ENCODE assay signal across 8 cellular contexts in the genomic region with DNA sequence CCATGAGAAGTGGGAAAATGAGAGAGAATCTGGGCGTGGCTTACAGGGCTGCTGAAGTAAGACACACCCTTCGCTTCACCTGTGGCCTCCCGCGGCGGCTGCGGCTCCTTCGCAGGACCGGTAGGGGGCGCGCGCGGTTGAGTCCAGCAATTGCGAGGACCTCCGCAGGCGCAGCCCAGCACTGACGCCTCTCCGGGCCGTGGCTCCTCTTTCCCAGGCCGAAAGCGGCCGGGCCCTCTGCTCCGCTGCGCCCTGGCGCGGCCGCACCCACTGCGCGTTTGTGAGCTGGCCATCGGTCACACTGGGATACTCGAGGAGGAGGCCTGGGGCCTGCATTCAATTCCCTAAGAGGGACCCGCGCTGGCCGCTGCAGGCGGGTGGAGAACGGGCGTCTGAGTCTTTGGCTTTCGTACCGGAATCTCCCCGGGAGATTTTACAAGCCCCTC. TPM values are rescaled to one million over a fixed set of nuclear protein-coding genes. Genes with fewer than 3 reads are reported as not detected.
DNase-seq lines count a peak whose midpoint lies in the region; ATAC-seq, FAIRE-seq and TF ChIP-seq lines count a peak whose summit lies in the region.

LRRD1 (minus strand) TSS at position 215 of the 446 bp plus-strand sequence. CDS start 13,940 bp downstream, outside the sequence.

- RAD21 ChIA-PET in GM12878 (lab: Charles Lee; ENCODE audit: unreplicated experiment) = interaction anchor here (0.9 to 1.8 kb wide), 3 partner anchors 175 to 269 kb away, joined by 3 to 4 read pairs (median 3); no protein-coding TSS in a partner anchor

- H3K9ac ChIP-seq in ES-I3 (ENCODE audit: low read depth, low read length) (peak within 1 kb of the TSS; percentile 53; the same call in 1 of the 2 replicates), GM12878 (ENCODE audit: control insufficient read depth, insufficient read depth, low read length) (peak within 1 kb of the TSS; percentile 13; the same call in 1 of the 2 replicates)

- TF ChIP-seq RAD21 in GM12878 (IDR thresholded peaks at IDR 0.05; ENCODE audit: insufficient read depth, low read depth, low read length) = peak; percentile 54

- peak within 1 kb of the TSS; percentile 88 for H2AFZ ChIP-seq in GM12878 (ENCODE audit: control insufficient read depth, low read depth, low read length)

- peak; percentile 96 to 97 (median 97) for TF ChIP-seq CTCF in GM12878 (IDR thresholded peaks at IDR 0.05 in 2 of 3, conservative IDR thresholded peaks at IDR 0.05 in 1 of 3; ENCODE audit: control insufficient read depth in 2 of 3, extremely low read depth in 1 of 3, insufficient read depth in 1 of 3, low read depth in 3 of 3, low read length in 3 of 3)
- peak; percentile 91 for TF ChIP-seq CTCF in retinal pigment epithelial cell (conservative IDR thresholded peaks at IDR 0.05; ENCODE audit: low read depth, low read length)

- SMC1A ChIA-PET in GM12878 (lab: Charles Lee; ENCODE audit: uncharacterized antibody, unreplicated experiment) = interaction anchor here (1.5 kb wide), 2 partner anchors 269 to 282 kb away, joined by 4 to 12 read pairs; partner anchors contain the start of gene GATAD1

- CTCF ChIA-PET in GM12878 (lab: Yijun Ruan, JAX) = interaction anchor here (0.7 to 2.2 kb wide), 19 partner anchors 9 to 670 kb away, joined by 3 to 14 read pairs (median 4); partner anchors contain the start of gene GATAD1

- H3K9me3 ChIP-seq in ES-I3 (ENCODE audit: control insufficient read depth, insufficient read depth, low read length) = no peaks in the 10 kb centered on the region
- no peaks in the 10 kb centered on the region for H3K9me3 ChIP-seq in MG63
- no peaks in the 10 kb centered on the region for H3K9me3 ChIP-seq in GM12878 (replicated peaks; ENCODE audit: control insufficient read depth, insufficient read depth, low read length)

- peak; percentile 100 for ATAC-seq in GM12878

- H3K79me2 ChIP-seq in GM12878 (ENCODE audit: control insufficient read depth, insufficient read depth, low read length) = no peaks in the 10 kb centered on the region

- no peaks in the 10 kb centered on the region; the same call in 1 of the 2 replicates for H3K27me3 ChIP-seq in H7 (ENCODE audit: control insufficient read depth, insufficient read depth, low read length)
- H3K27me3 ChIP-seq in MG63 = no peaks in the 10 kb centered on the region
- H3K27me3 ChIP-seq in GM12878 (replicated peaks in 1 of 2; ENCODE audit: control insufficient read depth in 2 of 2, insufficient read depth in 2 of 2, low read length in 1 of 2) = no peaks in the 10 kb centered on the region

- no peak within 1 kb of the TSS for H3K27ac ChIP-seq in GM12878 (ENCODE audit: control insufficient read depth, insufficient read depth)

- peak; percentile 47; the same call in 1 of the 2 replicates for TF ChIP-seq POLR2A in GM12878 (IDR thresholded peaks at IDR 0.05; ENCODE audit: low read depth, low read length)

- DNase-seq in H7 (peak; percentile 90), MG63 (peak; percentile 70), T-helper 9 cell (peak; percentile 89), GM12878 (ENCODE audit: low read depth, low spot score) (peak; percentile 33), hypothalamus (lab: John Stamatoyannopoulos, UW) (peak; percentile 39 to 91 (median 76)), retinal pigment epithelial cell (ENCODE audit: low read depth) (peak; percentile 35), OCI-M2 (lab: John Stamatoyannopoulos, UW; ENCODE audit: unreplicated experiment) (no peak)

- H3K4me3 ChIP-seq in H7 (ENCODE audit: insufficient read depth, low read depth, low read length) = peak within 1 kb of the TSS; percentile 49
- H3K4me3 ChIP-seq in MG63 = no peak within 1 kb of the TSS
- peak within 1 kb of the TSS; percentile 63 for H3K4me3 ChIP-seq in GM12878
- H3K4me3 ChIP-seq in retinal pigment epithelial cell (ENCODE audit: low read length) = peak within 1 kb of the TSS; percentile 62

- TF ChIP-seq EP300 in GM12878 (IDR thresholded peaks at IDR 0.05; ENCODE audit: borderline replicate concordance in 1 of 2, control insufficient read depth in 1 of 2, low read depth in 2 of 2, low read length in 2 of 2) = no peak

- H3K36me3 ChIP-seq in ES-I3 (ENCODE audit: insufficient read depth, low read length) = no peaks in the 10 kb centered on the region
- H3K36me3 ChIP-seq in H7 (replicated peaks; ENCODE audit: control insufficient read depth, insufficient read depth, low read length) = no peaks in the 10 kb centered on the region
- H3K36me3 ChIP-seq in MG63 = no peaks in the 10 kb centered on the region
- H3K36me3 ChIP-seq in GM12878 (ENCODE audit: control insufficient read depth in 2 of 2, insufficient read depth in 2 of 2, low read length in 1 of 2) = no peaks in the 10 kb centered on the region

- POLR2A ChIA-PET in GM12878 (lab: Charles Lee) = no interaction called here

- intact Hi-C loops in GM12878 (cut with micrococcal nuclease; ENCODE audit: unreplicated experiment) = loop anchor here (2.0 kb wide), 1 partner anchor 270 kb away; no protein-coding TSS in a partner anchor

- FAIRE-seq in GM12878 (lab: Jason Lieb, UNC) = peak; percentile 89

- BruUV-seq in GM12878 (replicated peaks; lab: Mats Ljungman, UMichigan) = no TSS peak

- no peaks in the 10 kb centered on the region for H3K4me1 ChIP-seq in ES-I3 (ENCODE audit: insufficient read depth, low read length)
- no peaks in the 10 kb centered on the region; the same call in 1 of the 2 replicates for H3K4me1 ChIP-seq in GM12878 (ENCODE audit: control insufficient read depth, insufficient read depth, low read length)

- H3K4me2 ChIP-seq in GM12878 (ENCODE audit: control insufficient read depth, insufficient read depth) = peak within 1 kb of the TSS; percentile 96

- H4K20me1 ChIP-seq in GM12878 (ENCODE audit: control insufficient read depth, insufficient read depth) = no peaks in the 10 kb centered on the region

- WGBS in GM12878 (ENCODE audit: insufficient coverage, insufficient replicate concordance, low lambda C conversion rate, missing lambda C conversion rate) = 11% methylated on average over 38 of the region's 39 CpGs

- in situ Hi-C loops in GM12878 (cut with MboI) = no loop called here

TF ChIP-seq in GM12878, 131 proteins besides CTCF, POLR2A, EP300 and RAD21 (continues in another document):
- TF ChIP-seq SMARCA5 (IDR thresholded peaks at IDR 0.05) (peak; percentile 96), SP1 (IDR thresholded peaks at IDR 0.05; ENCODE audit: low read depth, low read length) (peak; percentile 31), RB1 (IDR thresholded peaks at IDR 0.05; ENCODE audit: borderline replicate concordance) (peak; percentile 33; the same call in 1 of the 2 replicates), RCOR1 (conservative IDR thresholded peaks at IDR 0.05; ENCODE audit: low read depth, low read length) (no peak), CHD1 (IDR thresholded peaks at IDR 0.05; ENCODE audit: low read depth, low read length) (no peak), RELA (IDR thresholded peaks at IDR 0.05; ENCODE audit: borderline replicate concordance, partially characterized antibody) (peak; percentile 26), MYB (IDR thresholded peaks at IDR 0.05; ENCODE audit: borderline replicate concordance, low read depth, low read length) (no peak), HCFC1 (IDR thresholded peaks at IDR 0.05; ENCODE audit: low read length) (peak; percentile 29; the same call in 1 of the 2 replicates), ZZZ3 (IDR thresholded peaks at IDR 0.05; ENCODE audit: control insufficient read depth, insufficient read length, low read depth) (no peak), IKZF1 (conservative IDR thresholded peaks at IDR 0.05) (no peak; the same call in 1 of the 2 replicates), PAX5 (IDR thresholded peaks at IDR 0.05; ENCODE audit: borderline replicate concordance, low read depth, low read length) (peak; percentile 35; the same call in 1 of the 2 replicates), YBX1 (IDR thresholded peaks at IDR 0.05) (no peak), BHLHE40 (IDR thresholded peaks at IDR 0.05; ENCODE audit: borderline replicate concordance in 1 of 2, low read depth in 2 of 2, low read length in 1 of 2) (peak; percentile 28 to 56; a peak in 2 of 4 replicates), ZNF24 (IDR thresholded peaks at IDR 0.05) (peak; percentile 27; the same call in 1 of the 2 replicates), IRF4 (IDR thresholded peaks at IDR 0.05; ENCODE audit: low read depth, low read length) (0 out of 2 replicates have a peak, but pooled peaks have one; percentile 20), ZNF217 (IDR thresholded peaks at IDR 0.05) (no peak), YY1 (IDR thresholded peaks at IDR 0.05; ENCODE audit: low read depth, low read length) (peak; percentile 54; the same call in 1 of the 2 replicates), CHD4 (IDR thresholded peaks at IDR 0.05) (no peak), SMC3 (IDR thresholded peaks at IDR 0.05; ENCODE audit: borderline replicate concordance, low read length) (peak; percentile 61), MAX (IDR thresholded peaks at IDR 0.05; ENCODE audit: low read depth, low read length) (peak; percentile 37; the same call in 1 of the 2 replicates), RUNX3 (IDR thresholded peaks at IDR 0.05; ENCODE audit: low read length) (peak; percentile 28; the same call in 1 of the 2 replicates)

RNA-seq across cellular contexts. Expression of gene LRRD1, which starts in this region (rescaled TPM):
- not detected in 2 replicates for total RNA-seq in H7 (2014; rRNA removed; shearing (Covaris generic))
- not detected in 2 replicates for total RNA-seq in MG63 (2014; rRNA removed; shearing (Covaris generic); ENCODE audit: low replicate concordance)
- total RNA-seq in GM12878 (2013; cell fraction: nucleolus; rRNA removed) = 0.27 and 0.44 TPM in 2 replicates
- total RNA-seq in GM12878 (2014; rRNA removed) (0.06 and 0.11 TPM in 2 replicates), GM12878 (2014; rRNA removed; fragmentation: Illumina TruSeq; extraction: Trizol) (0.04 TPM in 1 of 2 replicates, not detected in the other), GM12878 (2021) (not detected in 2 replicates)
- not detected for polyA plus RNA-seq in GM12878 (2011; ENCODE audit: low read depth)
- polyA plus RNA-seq in GM12878 (2011; rRNA removed) (0.03 TPM in 1 of 2 replicates, not detected in the other), GM12878 (2014; fragmentation: Illumina TruSeq; extraction: Trizol) (0.16 TPM in 1 of 2 replicates, not detected in the other), GM12878 (2014; fragmentation: Nextera tagmentation; extraction: Ambion mirVana) (not detected), GM12878 (2014; rRNA removed) (not detected in 2 replicates), GM12878 (2016; fragmentation: Nextera tagmentation; extraction: Ambion mirVana) (not detected)
- not detected in 2 replicates for polyA plus RNA-seq in GM12878 (2011; cell fraction: cytosol; rRNA removed)
- polyA plus RNA-seq in GM12878 (2011; cell fraction: nucleus; rRNA removed) = not detected in 2 replicates
- polyA plus RNA-seq in GM12878 (2012) = not detected in 2 replicates
- not detected in 2 replicates for polyA minus RNA-seq in GM12878 (2011; rRNA and poly(A)+ RNA removed)
- polyA minus RNA-seq in GM12878 (2011; cell fraction: cytosol; rRNA and poly(A)+ RNA removed) = not detected in 2 replicates
- not detected in 2 replicates for polyA minus RNA-seq in GM12878 (2011; cell fraction: nucleus; rRNA and poly(A)+ RNA removed)

Comparison
In these comparisons a context has a peak if more than half of its experiments do, and no peak if none do; other contexts are left out.
1. Peak in DNase-seq and H3K4me3 ChIP-seq in H7; RNA of the gene not detected or under 1 TPM.
2. Peak in DNase-seq in MG63; RNA of the gene not detected or under 1 TPM.
3. Peak in DNase-seq, ATAC-seq, H3K4me3 ChIP-seq, H3K9ac ChIP-seq and H3K4me2 ChIP-seq in GM12878; RNA of the gene not detected or under 1 TPM.